Comparison of ENCODE assay signal across 15 cellular contexts in genomic region chr7:106588576-106589494, GRCh38.
"Had no signal": no experiment of that assay in that cellular context is flagged by ENCODE, and none has a peak within 500 bp of the region (broad histone marks: within the 10 kb centered on the region; RNA-seq: fewer than 3 reads in every experiment).

No MANE protein-coding gene starts in this region.

- H3K4me1 ChIP-seq: left ventricle myocardium inferior, suprapubic skin had no signal

- DNase-seq: activated CD4-positive, alpha-beta T cell treated with anti-CD3 and anti-CD28 coated beads, Interleukin-2, amount 50 U/mL, for 1 hour; activated effector memory CD4-positive, alpha-beta T cell treated with anti-CD3 and anti-CD28 coated beads, Interleukin-2, amount 50 U/mL, for 16 hours; activated naive CD8-positive, alpha-beta T cell treated with anti-CD3 and anti-CD28 coated beads for 36 hours; activated T-cell treated with anti-CD3 and anti-CD28 coated beads, Interleukin-2, amount 50 U/mL, for 1 hour; anterior cingulate cortex; dermis blood vessel endothelial cell; foreskin melanocyte; heart right ventricle; left ventricle myocardium inferior; nephron progenitor cell; ovary; stimulated activated CD4-positive, alpha-beta T cell treated with anti-CD3 and anti-CD28 coated beads, Interleukin-12 subunit alpha, Interleukin-12 subunit beta, amount 100 ng/mL, for 4 hours; stimulated activated naive CD4-positive, alpha-beta T cell; T-helper 2 cell had no signal

- H3K36me3 ChIP-seq: heart right ventricle, left ventricle myocardium inferior, ovary, suprapubic skin had no signal

- H3K4me3 ChIP-seq: heart right ventricle, left ventricle myocardium inferior, ovary, suprapubic skin had no signal

- H3K27me3 ChIP-seq: heart right ventricle, ovary, suprapubic skin had no signal

- H3K9me3 ChIP-seq: heart right ventricle, left ventricle myocardium inferior, ovary, suprapubic skin had no signal

- H3K27ac ChIP-seq: heart right ventricle, left ventricle myocardium inferior, ovary, suprapubic skin had no signal
